In the genomic region with DNA sequence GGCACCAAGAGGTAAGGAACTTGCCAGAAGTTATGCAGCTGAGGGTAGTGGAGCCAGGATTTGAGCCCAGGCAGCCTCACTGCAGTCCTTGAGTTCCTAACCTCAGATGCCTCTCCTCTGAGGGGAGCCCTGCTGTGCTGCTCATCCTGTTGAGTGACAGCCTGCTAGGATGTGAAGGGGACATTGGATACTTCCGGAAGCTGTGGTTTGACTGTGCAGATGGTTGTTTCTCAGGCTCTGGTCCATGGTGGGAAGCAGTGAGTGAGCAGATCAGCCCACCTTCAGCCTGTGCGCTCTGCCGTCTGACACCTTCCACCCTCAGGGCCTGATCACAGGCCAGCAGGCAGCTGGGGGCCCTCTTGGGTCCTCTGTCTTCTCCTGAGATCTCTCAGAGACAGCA, we compare ENCODE assay signal across 14 cellular contexts.
DNase-seq lines count a peak whose midpoint lies in the region; ATAC-seq, FAIRE-seq and TF ChIP-seq lines count a peak whose summit lies in the region.
"Had no signal": no experiment of that assay in that cellular context is flagged by ENCODE, and none has a peak within 500 bp of the region (broad histone marks: within the 10 kb centered on the region; RNA-seq: fewer than 3 reads in every experiment).

No MANE protein-coding gene starts in this region.

- no peaks in the 10 kb centered on the region for H3K79me2 ChIP-seq in H1 (ENCODE audit: control insufficient read depth in 1 of 2, insufficient read depth in 2 of 2, low read length in 2 of 2)

- no peak overlapping the region for H2BK20ac ChIP-seq in H1 (ENCODE audit: low read length)

- no peak overlapping the region for H3K23ac ChIP-seq in H1 (ENCODE audit: insufficient read length)

- no peak overlapping the region for H2BK15ac ChIP-seq in H1 (ENCODE audit: low read length)

- CTCF ChIA-PET in H1 (lab: Charles Lee; ENCODE audit: partially characterized antibody): interaction anchor here (0.6 to 5.9 kb wide), 10 partner anchors 15 to 319 kb away, joined by 3 to 74 read pairs (median 4); no protein-coding TSS in a partner anchor

- H2AFZ ChIP-seq in H1 (ENCODE audit: low read length): no peak overlapping the region

- H3K27me3 ChIP-seq in heart left ventricle (no peaks in the 10 kb centered on the region), H1 (replicated peaks in 1 of 4; ENCODE audit: control insufficient read depth in 3 of 4, extremely low read depth in 1 of 4, insufficient read depth in 3 of 4, low read length in 3 of 4) (no peaks in the 10 kb centered on the region), tibial artery (no peaks in the 10 kb centered on the region), gastroesophageal sphincter (no peaks in the 10 kb centered on the region), testis (no peaks in the 10 kb centered on the region)

- ATAC-seq in heart left ventricle (peak in 1 of 4 donors; percentile 10), Right ventricle myocardium superior (ENCODE audit: poor library complexity) (no peak), gastroesophageal sphincter (no peak), GM18870 (IDR thresholded peaks at IDR 0.05; ENCODE audit: unreplicated experiment) (no peak)
- ATAC-seq: stimulated activated naive CD8-positive, alpha-beta T cell treated with anti-CD3 and anti-CD28 coated beads, Interleukin-15, amount 100 ng/mL, for 72 hours; T-helper 17 cell had no signal

- no peak for TF ChIP-seq POLR2A in heart left ventricle (IDR thresholded peaks at IDR 0.05)
- no peak for TF ChIP-seq POLR2A in H1 (IDR thresholded peaks at IDR 0.05; ENCODE audit: control extremely low read depth in 1 of 2, low read depth in 2 of 2, low read length in 2 of 2)
- no peak for TF ChIP-seq POLR2A in gastroesophageal sphincter (IDR thresholded peaks at IDR 0.05)
- TF ChIP-seq POLR2A in testis (IDR thresholded peaks at IDR 0.05): no peak

- no peak overlapping the region for H2BK12ac ChIP-seq in H1 (ENCODE audit: low read depth, low read length)

- no peaks in the 10 kb centered on the region for H4K20me1 ChIP-seq in H1 (replicated peaks in 1 of 2; ENCODE audit: control insufficient read depth in 1 of 2, insufficient read depth in 2 of 2, low read length in 2 of 2)

- no peak overlapping the region for H2AK5ac ChIP-seq in H1 (ENCODE audit: low read depth, low read length)

- no peak for TF ChIP-seq RAD21 in H1 (IDR thresholded peaks at IDR 0.05 in 1 of 2, conservative IDR thresholded peaks at IDR 0.05 in 1 of 2; ENCODE audit: low read depth in 2 of 2, low read length in 2 of 2)

- no peak overlapping the region for H3K56ac ChIP-seq in H1 (replicated peaks; ENCODE audit: insufficient read length, low read depth, low read length)

- H3K36me3 ChIP-seq in heart left ventricle: no peaks in the 10 kb centered on the region
- no peaks in the 10 kb centered on the region for H3K36me3 ChIP-seq in H1 (ENCODE audit: control insufficient read depth in 2 of 4, insufficient read depth in 4 of 4, low read length in 3 of 4)
- no peaks in the 10 kb centered on the region for H3K36me3 ChIP-seq in tibial artery
- H3K36me3 ChIP-seq in gastroesophageal sphincter: no peaks in the 10 kb centered on the region
- H3K36me3 ChIP-seq in testis (ENCODE audit: low read depth, missing control alignments): no peaks in the 10 kb centered on the region

- peak overlapping the region; percentile 28 for H2BK120ac ChIP-seq in H1 (replicated peaks; ENCODE audit: low read depth, low read length)

- no peak overlapping the region for H3K9ac ChIP-seq in H1 (replicated peaks in 1 of 4; ENCODE audit: extremely low read depth in 1 of 4, low read depth in 3 of 4, low read length in 3 of 4)

- H3K18ac ChIP-seq in H1 (ENCODE audit: extremely low read depth, low read length): 0 out of 2 replicates have a peak overlapping the region, but pooled peaks have one; percentile 3

- H2BK5ac ChIP-seq in H1 (ENCODE audit: low read depth, low read length): no peak overlapping the region

- peak; percentile 24 for FAIRE-seq in H1 (lab: Jason Lieb, UNC)

- intact Hi-C loops in heart left ventricle (cut with DNase I): loop anchor here in 2 of 10 donors (10.0 kb wide), 2 partner anchors 279 to 1821 kb away; no protein-coding TSS in a partner anchor
- intact Hi-C loops in Right ventricle myocardium superior (cut with DNase I): no loop called here
- intact Hi-C loops in tibial artery (cut with DNase I; ENCODE audit: low total_unique reads): no loop called here
- intact Hi-C loops in testis (cut with DNase I; ENCODE audit: low total_unique reads): no loop called here

- no peak overlapping the region for H3K14ac ChIP-seq in H1 (ENCODE audit: insufficient read length)

- H3K4me3 ChIP-seq in heart left ventricle (no peak overlapping the region), H1 (ENCODE audit: extremely low read depth in 1 of 4, insufficient read depth in 2 of 4, low read depth in 3 of 4, low read length in 4 of 4) (no peak overlapping the region), tibial artery (no peak overlapping the region), gastroesophageal sphincter (no peak overlapping the region), testis (no peak overlapping the region)

- 57 to 90% (median 64%) methylated on average over 3 of the region's 3 CpGs for WGBS in heart left ventricle, 4 donors
- 77% methylated on average over 3 of the region's 3 CpGs; no CpG with 5 or more reads in 1 of the 2 experiments for WGBS in H1 (ENCODE audit: extremely low coverage in 1 of 2, insufficient coverage in 1 of 2, insufficient read length in 1 of 2, insufficient replicate concordance in 2 of 2, low coverage in 1 of 2, low lambda C conversion rate in 2 of 2, missing lambda C conversion rate in 1 of 2), 2 experiments
- WGBS in gastroesophageal sphincter (ENCODE audit: low coverage in 1 of 2), 2 donors: 60% methylated on average over 1 of the region's 3 CpGs; no CpG with 5 or more reads in 1 of the 2 donors
- 75 to 81% methylated on average over 3 of the region's 3 CpGs for WGBS in testis, 2 donors

- no peaks in the 10 kb centered on the region; the same call in 1 of the 2 replicates for H3K23me2 ChIP-seq in H1 (ENCODE audit: low read depth, low read length)

- POLR2A ChIA-PET in H1 (lab: Charles Lee; ENCODE audit: partially characterized antibody): no interaction called here

- peak overlapping the region; percentile 7 to 8; a peak in 1 of 4 replicates for H3K4me2 ChIP-seq in H1 (ENCODE audit: insufficient read depth in 1 of 2, low read depth in 2 of 2, low read length in 2 of 2)

- no peak overlapping the region for H3K4ac ChIP-seq in H1 (replicated peaks; ENCODE audit: insufficient read length, low read depth, low read length)

- peaks cover 0 to 74% (median 55%) of the 10 kb centered on the region in 12 donors for H3K4me1 ChIP-seq in heart left ventricle
- peaks cover 9 to 20% (median 15%) of the 10 kb centered on the region in 4 experiments for H3K4me1 ChIP-seq in H1 (replicated peaks in 1 of 4; ENCODE audit: control insufficient read depth in 3 of 4, insufficient read depth in 4 of 4, low read length in 3 of 4)
- peaks cover 0 to 75% (median 55%) of the 10 kb centered on the region in 4 donors for H3K4me1 ChIP-seq in tibial artery
- H3K4me1 ChIP-seq in gastroesophageal sphincter: peaks cover 0 to 73% (median 24%) of the 10 kb centered on the region in 3 donors
- no peaks in the 10 kb centered on the region for H3K4me1 ChIP-seq in testis

- no peaks in the 10 kb centered on the region for H3K79me1 ChIP-seq in H1 (ENCODE audit: low read depth, low read length)

- TF ChIP-seq EP300 in H1 (IDR thresholded peaks at IDR 0.05; ENCODE audit: borderline replicate concordance in 1 of 2, low read depth in 2 of 2, low read length in 2 of 2) (no peak), gastroesophageal sphincter (IDR thresholded peaks at IDR 0.05) (no peak)

- H3K27ac ChIP-seq in heart left ventricle (peak overlapping the region in 8 of 12 donors; percentile 17 to 81 (median 29)), H1 (ENCODE audit: low read depth, low read length) (no peak overlapping the region), tibial artery (peak overlapping the region; percentile 49 to 81), gastroesophageal sphincter (no peak overlapping the region), testis (no peak overlapping the region)

- H3K9me3 ChIP-seq in heart left ventricle (peaks cover 0 to 5% (median 0%) of the 10 kb centered on the region in 12 donors), H1 (ENCODE audit: insufficient read depth in 2 of 2, low read depth in 1 of 2, low read length in 1 of 2) (peaks cover 0 to 4% of the 10 kb centered on the region in 2 experiments; a peak in 1 of 4 replicates), tibial artery (no peaks in the 10 kb centered on the region), gastroesophageal sphincter (no peaks in the 10 kb centered on the region), testis (no peaks in the 10 kb centered on the region)

- DNase-seq in heart left ventricle (no peak), Right ventricle myocardium superior (no peak), NCI-H2107 (lab: John Stamatoyannopoulos, UW) (peak; percentile 68), H1 (ENCODE audit: low read depth in 1 of 2, low spot score in 2 of 2) (no peak), tibial artery (no peak), testis (no peak)
- DNase-seq: activated T-cell treated with anti-CD3 and anti-CD28 coated beads for 4 hours; cerebellar nuclear complex; foreskin melanocyte; NCI-H2081; stimulated activated naive CD8-positive, alpha-beta T cell treated with anti-CD3 and anti-CD28 coated beads, Interleukin-15, amount 100 ng/mL, for 72 hours; T-helper 17 cell had no signal

- no peak overlapping the region for H4K8ac ChIP-seq in H1 (ENCODE audit: extremely low read depth, insufficient read depth, low read length)

- H4K91ac ChIP-seq in H1 (replicated peaks; ENCODE audit: insufficient read length, low read length): no peak overlapping the region

- H4K5ac ChIP-seq in H1 (ENCODE audit: insufficient read length, low read depth, low read length): no peak overlapping the region

- TF ChIP-seq CTCF in heart left ventricle (IDR thresholded peaks at IDR 0.05) (no peak), H1 (IDR thresholded peaks at IDR 0.05; ENCODE audit: control extremely low read depth in 1 of 3, insufficient read depth in 1 of 3, low read depth in 1 of 3, low read length in 3 of 3) (no peak), tibial artery (IDR thresholded peaks at IDR 0.05) (no peak), gastroesophageal sphincter (IDR thresholded peaks at IDR 0.05) (no peak), testis (IDR thresholded peaks at IDR 0.05) (no peak)

TF ChIP-seq in H1, 55 proteins besides CTCF, POLR2A, EP300 and RAD21 (continues in another document):
- no peak for TF ChIP-seq SIX5 (IDR thresholded peaks at IDR 0.05; ENCODE audit: low read depth, low read length)
- TF ChIP-seq SIN3A (conservative IDR thresholded peaks at IDR 0.05 in 1 of 2, IDR thresholded peaks at IDR 0.05 in 1 of 2; ENCODE audit: low read depth in 1 of 2, low read length in 2 of 2): no peak
- TF ChIP-seq SP2 (IDR thresholded peaks at IDR 0.05; ENCODE audit: low read length): no peak
- TF ChIP-seq MAFK (IDR thresholded peaks at IDR 0.05; ENCODE audit: low read depth, low read length): no peak
- TF ChIP-seq, protein P1, sequence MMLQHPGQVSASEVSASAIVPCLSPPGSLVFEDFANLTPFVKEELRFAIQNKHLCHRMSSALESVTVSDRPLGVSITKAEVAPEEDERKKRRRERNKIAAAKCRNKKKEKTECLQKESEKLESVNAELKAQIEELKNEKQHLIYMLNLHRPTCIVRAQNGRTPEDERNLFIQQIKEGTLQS (IDR thresholded peaks at IDR 0.05; ENCODE audit: insufficient read depth, low read depth, low read length): no peak

Comparison
In these comparisons a context has a peak if more than half of its experiments do, and no peak if none do; other contexts are left out.
1. H3K27ac ChIP-seq: peak in heart left ventricle (8 of 12) and tibial artery (2 of 2); none in H1 (single experiment), gastroesophageal sphincter (0 of 4) and testis (0 of 2).